1 cellular context compared by ENCODE assay signal in the genomic region with DNA sequence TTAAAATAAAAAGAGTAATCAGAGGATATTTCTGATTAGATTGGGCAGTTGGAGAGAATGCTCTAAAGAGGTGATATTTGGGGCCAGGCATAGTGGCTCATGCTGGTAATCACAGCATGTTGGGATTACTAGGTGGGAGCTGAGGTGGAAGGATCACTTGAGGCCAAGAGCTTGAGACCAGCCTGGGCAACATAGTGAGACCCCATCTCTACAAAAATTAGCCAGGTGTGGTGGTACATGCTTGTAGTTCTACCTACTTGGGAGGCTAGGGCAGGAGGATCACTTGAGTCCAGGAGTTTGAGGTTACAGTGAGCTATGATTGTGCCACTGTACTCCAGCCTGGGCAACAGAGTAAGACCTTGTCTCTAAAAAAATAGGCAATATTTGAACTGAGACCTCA.
A peak's percentile ranks its signal among the peaks of the same experiment; 100 is the strongest.
TF ChIP-seq lines count a peak whose summit lies in the region.

No MANE protein-coding gene starts in this region.

TF ChIP-seq in HepG2, 621 proteins besides CTCF, POLR2A, EP300 and RAD21:
- TF ChIP-seq ZNF121 (CRISPR knock-in tag; IDR thresholded peaks at IDR 0.05), result 0 out of 2 replicates have a peak, but pooled peaks have one; percentile 39
